ENCODE assay signal across 21 cellular contexts in genomic region chr18:78947291-78947690, GRCh38. TPM values are rescaled to one million over a fixed set of nuclear protein-coding genes. Genes with fewer than 3 reads are reported as not detected.
A peak's percentile ranks its signal among the peaks of the same experiment; 100 is the strongest.
DNase-seq lines count a peak whose midpoint lies in the region; ATAC-seq, FAIRE-seq and TF ChIP-seq lines count a peak whose summit lies in the region.
"Had no signal": no experiment of that assay in that cellular context is flagged by ENCODE, and none has a peak within 500 bp of the region (broad histone marks: within the 10 kb centered on the region; RNA-seq: fewer than 3 reads in every experiment).

No MANE protein-coding gene starts in this region.

- peak overlapping the region; percentile 81; the same call in 1 of the 2 replicates for H2BK15ac ChIP-seq in H1 (ENCODE audit: low read length)

- no peak overlapping the region for H4K5ac ChIP-seq in H1 (ENCODE audit: insufficient read length, low read depth, low read length)

- no peak for TF ChIP-seq RAD21 in H1 (IDR thresholded peaks at IDR 0.05 in 1 of 2, conservative IDR thresholded peaks at IDR 0.05 in 1 of 2; ENCODE audit: low read depth in 2 of 2, low read length in 2 of 2)

- H3K79me2 ChIP-seq in H1 (ENCODE audit: control insufficient read depth in 1 of 2, insufficient read depth in 2 of 2, low read length in 2 of 2): no peaks in the 10 kb centered on the region

- no peaks in the 10 kb centered on the region for H4K20me1 ChIP-seq in H1 (replicated peaks in 1 of 2; ENCODE audit: control insufficient read depth in 1 of 2, insufficient read depth in 2 of 2, low read length in 2 of 2)

- DNase-seq in Panc1 (ENCODE audit: low read depth, low spot score) (no peak), H1 (ENCODE audit: low read depth in 1 of 2, low spot score in 2 of 2) (no peak), sciatic nerve (ENCODE audit: low spot score) (peak; percentile 18), Calu3 (no peak), G401 (ENCODE audit: low spot score) (no peak)
- DNase-seq: C1 segment of cervical spinal cord; CD4-positive, alpha-beta memory T cell; COR-L47; DMS153; DND-41; GDM1; HFFc6 had no signal

- intact Hi-C loops in Panc1 (cut with micrococcal nuclease; ENCODE audit: unreplicated experiment): no loop called here
- intact Hi-C loops in sciatic nerve (cut with DNase I): no loop called here
- intact Hi-C loops in Calu3 (cut with micrococcal nuclease; ENCODE audit: unreplicated experiment): no loop called here

- TF ChIP-seq CTCF in Panc1 (IDR thresholded peaks at IDR 0.05): no peak
- TF ChIP-seq CTCF in H1 (IDR thresholded peaks at IDR 0.05; ENCODE audit: control extremely low read depth in 1 of 3, insufficient read depth in 1 of 3, low read depth in 1 of 3, low read length in 3 of 3): no peak
- TF ChIP-seq CTCF in Calu3 (IDR thresholded peaks at IDR 0.05; ENCODE audit: unreplicated experiment): no peak

- ATAC-seq in Panc1 (peak; percentile 31; the same call in 1 of the 2 replicates), sciatic nerve (no peak), GM21423 (IDR thresholded peaks at IDR 0.05; ENCODE audit: unreplicated experiment) (no peak)
- ATAC-seq: GM12878, GM23338 had no signal

- 92% methylated on average over 15 of the region's 15 CpGs; no CpG with 5 or more reads in 1 of the 2 experiments for WGBS in H1 (ENCODE audit: extremely low coverage in 1 of 2, insufficient coverage in 1 of 2, insufficient read length in 1 of 2, insufficient replicate concordance in 2 of 2, low coverage in 1 of 2, low lambda C conversion rate in 2 of 2, missing lambda C conversion rate in 1 of 2), 2 experiments

- POLR2A ChIA-PET in Panc1 (lab: Charles Lee): no interaction called here
- POLR2A ChIA-PET in H1 (lab: Charles Lee; ENCODE audit: partially characterized antibody): no interaction called here

- FAIRE-seq in H1 (lab: Jason Lieb, UNC): no peak
- FAIRE-seq: GM12878, GM19239, H54 had no signal

- H3K9me3 Mint-ChIP-seq in Calu3 (ENCODE audit: low read depth, unreplicated experiment): peaks cover 8% of the 10 kb centered on the region

- H3K23me2 ChIP-seq in H1 (ENCODE audit: low read depth, low read length): no peaks in the 10 kb centered on the region

- no peaks in the 10 kb centered on the region for H3K79me1 ChIP-seq in H1 (ENCODE audit: low read depth, low read length)

- H2AFZ ChIP-seq in H1 (ENCODE audit: low read length): no peak overlapping the region

- H3K4me1 ChIP-seq in Panc1 (ENCODE audit: control insufficient read depth, insufficient read depth, low read length): no peaks in the 10 kb centered on the region
- H3K4me1 ChIP-seq in H1 (replicated peaks in 1 of 4; ENCODE audit: control insufficient read depth in 3 of 4, insufficient read depth in 4 of 4, low read length in 3 of 4): peaks cover 0 to 7% (median 4%) of the 10 kb centered on the region in 4 experiments; a peak in 4 of 7 replicates
- H3K4me1 ChIP-seq: HAP-1 had no signal

- no peak overlapping the region for H3K27ac Mint-ChIP-seq in Calu3 (ENCODE audit: unreplicated experiment)
- H3K27ac Mint-ChIP-seq: CD4-positive, alpha-beta memory T cell; GM23338; HFFc6 had no signal

- no peak overlapping the region for H3K9ac ChIP-seq in H1 (replicated peaks in 1 of 4; ENCODE audit: extremely low read depth in 1 of 4, low read depth in 3 of 4, low read length in 3 of 4)

- H4K91ac ChIP-seq in H1 (replicated peaks; ENCODE audit: insufficient read length, low read length): no peak overlapping the region

- H3K14ac ChIP-seq in H1 (ENCODE audit: insufficient read length): no peak overlapping the region

- no peak overlapping the region for H2BK20ac ChIP-seq in H1 (ENCODE audit: low read length)

- H3K9me3 ChIP-seq in Panc1 (ENCODE audit: control insufficient read depth, insufficient read depth, low read depth, low read length) (no peaks in the 10 kb centered on the region), H1 (ENCODE audit: insufficient read depth in 2 of 2, low read depth in 1 of 2, low read length in 1 of 2) (peaks cover 6 to 15% of the 10 kb centered on the region in 2 experiments; a peak in 3 of 4 replicates)

- H3K56ac ChIP-seq in H1 (replicated peaks; ENCODE audit: insufficient read length, low read depth, low read length): no peak overlapping the region

- H2BK12ac ChIP-seq in H1 (ENCODE audit: low read depth, low read length): peak overlapping the region; percentile 62; the same call in 1 of the 2 replicates

- no peak overlapping the region for H3K4me2 ChIP-seq in H1 (ENCODE audit: insufficient read depth in 1 of 2, low read depth in 2 of 2, low read length in 2 of 2)
- H3K4me2 ChIP-seq: GM23338 had no signal

- no peak overlapping the region; the same call in 1 of the 2 replicates for H2AK5ac ChIP-seq in H1 (ENCODE audit: low read depth, low read length)

- H3K27me3 Mint-ChIP-seq in Calu3 (ENCODE audit: unreplicated experiment): peaks cover 11% of the 10 kb centered on the region

- H4K8ac ChIP-seq in H1 (ENCODE audit: extremely low read depth, insufficient read depth, low read length): no peak overlapping the region

- H3K4me1 Mint-ChIP-seq in Calu3 (ENCODE audit: low read depth, unreplicated experiment): no peaks in the 10 kb centered on the region
- H3K4me1 Mint-ChIP-seq: CD4-positive, alpha-beta memory T cell had no signal

- H2BK5ac ChIP-seq in H1 (ENCODE audit: low read depth, low read length): no peak overlapping the region

- no peak overlapping the region for H3K18ac ChIP-seq in H1 (ENCODE audit: extremely low read depth, low read length)

- H3K27ac ChIP-seq in Panc1 (ENCODE audit: low read length) (no peak overlapping the region), H1 (ENCODE audit: low read depth, low read length) (no peak overlapping the region)

- no peak overlapping the region for H3K4ac ChIP-seq in H1 (replicated peaks; ENCODE audit: insufficient read length, low read depth, low read length)

- no TSS peak for BruUV-seq in Panc1 (replicated peaks; lab: Mats Ljungman, UMichigan)
- BruUV-seq in Calu3 (replicated peaks; lab: Mats Ljungman, UMichigan): no TSS peak

- H3K23ac ChIP-seq in H1 (ENCODE audit: insufficient read length): no peak overlapping the region

- no peak for TF ChIP-seq EP300 in H1 (IDR thresholded peaks at IDR 0.05; ENCODE audit: borderline replicate concordance in 1 of 2, low read depth in 2 of 2, low read length in 2 of 2)

- no peak overlapping the region for H3K4me3 Mint-ChIP-seq in Calu3 (ENCODE audit: low read depth, unreplicated experiment)
- H3K4me3 Mint-ChIP-seq: CD4-positive, alpha-beta memory T cell; GM23338; HFFc6 had no signal

- H3K27me3 ChIP-seq in Panc1 (ENCODE audit: control insufficient read depth, insufficient read depth, low read length) (peaks cover 45% of the 10 kb centered on the region), H1 (replicated peaks in 1 of 4; ENCODE audit: control insufficient read depth in 3 of 4, extremely low read depth in 1 of 4, insufficient read depth in 3 of 4, low read length in 3 of 4) (peaks cover 0 to 3% (median 0%) of the 10 kb centered on the region in 4 experiments; a peak in 2 of 7 replicates)

- in situ Hi-C loops in Panc1 (cut with HindIII; ENCODE audit: low pct_unique_long_range_greater_than_20kb, low sequenced_read_pairs) (no loop called here), G401 (cut with HindIII; ENCODE audit: low sequenced_read_pairs) (no loop called here)

- H3K36me3 ChIP-seq in Panc1 (ENCODE audit: control insufficient read depth, insufficient read depth, low read length) (no peaks in the 10 kb centered on the region), H1 (ENCODE audit: control insufficient read depth in 2 of 4, insufficient read depth in 4 of 4, low read length in 3 of 4) (no peaks in the 10 kb centered on the region)
- H3K36me3 ChIP-seq: HAP-1 had no signal

- H3K36me3 Mint-ChIP-seq in Calu3 (ENCODE audit: insufficient read depth, unreplicated experiment): no peaks in the 10 kb centered on the region
- H3K36me3 Mint-ChIP-seq: CD4-positive, alpha-beta memory T cell had no signal

- H3K4me3 ChIP-seq in Panc1 (ENCODE audit: low read depth in 2 of 2, low read length in 2 of 2) (no peak overlapping the region), H1 (ENCODE audit: extremely low read depth in 1 of 4, insufficient read depth in 2 of 4, low read depth in 3 of 4, low read length in 4 of 4) (no peak overlapping the region)
- H3K4me3 ChIP-seq: GM12878, GM23338, HAP-1 had no signal

- no peak overlapping the region for H2BK120ac ChIP-seq in H1 (replicated peaks; ENCODE audit: low read depth, low read length)

- TF ChIP-seq POLR2A in H1 (IDR thresholded peaks at IDR 0.05; ENCODE audit: control extremely low read depth in 1 of 2, low read depth in 2 of 2, low read length in 2 of 2): no peak

- CTCF ChIA-PET in Panc1 (lab: Charles Lee): interaction anchor here (0.6 kb wide), 1 partner anchor 127 kb away, joined by 3 read pairs; no protein-coding TSS in a partner anchor
- CTCF ChIA-PET in H1 (lab: Charles Lee; ENCODE audit: partially characterized antibody): no interaction called here
- CTCF ChIA-PET in Calu3 (lab: Charles Lee): no interaction called here

TF ChIP-seq in H1, 55 proteins besides CTCF, POLR2A, EP300 and RAD21 (continues in another document):
- TF ChIP-seq RNF2 (IDR thresholded peaks at IDR 0.05; ENCODE audit: borderline replicate concordance, low read depth, low read length, missing control alignments, poor library complexity, severe bottlenecking) (no peak), JUN (IDR thresholded peaks at IDR 0.05; ENCODE audit: low read depth, low read length) (no peak), CHD2 (IDR thresholded peaks at IDR 0.05; ENCODE audit: low read length) (no peak), HDAC2 (IDR thresholded peaks at IDR 0.05; ENCODE audit: borderline replicate concordance in 1 of 2, low read depth in 2 of 2, low read length in 2 of 2) (no peak), RBBP5 (IDR thresholded peaks at IDR 0.05; ENCODE audit: borderline replicate concordance, low read depth, low read length) (no peak), KDM5A (IDR thresholded peaks at IDR 0.05; ENCODE audit: low read length) (no peak), SIN3A (conservative IDR thresholded peaks at IDR 0.05 in 1 of 2, IDR thresholded peaks at IDR 0.05 in 1 of 2; ENCODE audit: low read depth in 1 of 2, low read length in 2 of 2) (no peak), EGR1 (IDR thresholded peaks at IDR 0.05; ENCODE audit: borderline replicate concordance, low read depth, low read length) (no peak)

RNA-seq across cellular contexts. Expression of gene SALL3, which starts 32.3 kb away (rescaled TPM):
- total RNA-seq in Panc1 (2021; ENCODE audit: unreplicated experiment): not detected
- not detected for polyA plus RNA-seq in Panc1 (2012; ENCODE audit: insufficient read length)
- total RNA-seq in H1 (2021; fragmentation: NEBNext Ultra II Directional; extraction: Animal tissue kit (Norgen Biotek cat#: 25700)): 46.4 and 54.5 TPM in 2 replicates
- polyA plus RNA-seq in H1 (2011; rRNA removed): 10.5 and 24.5 TPM in 2 replicates
- 13.8 TPM for polyA plus RNA-seq in H1 (2011; cell fraction: cytosol; rRNA removed)
- 44.0 TPM for polyA plus RNA-seq in H1 (2011; cell fraction: nucleus; rRNA removed)
- polyA plus RNA-seq in H1 (2012, experiment 1 of 2): 21.6 to 25.4 TPM (median 23.5 TPM) in 4 replicates
- polyA plus RNA-seq in H1 (2012, experiment 2 of 2): 10.1 TPM
- polyA plus RNA-seq in H1 (2013, experiment 1 of 2): 19.9 TPM
- polyA plus RNA-seq in H1 (2013, experiment 2 of 2): 18.1 TPM
- 8.5 and 12.3 TPM in 2 replicates for polyA minus RNA-seq in H1 (2011; rRNA and poly(A)+ RNA removed)
- polyA minus RNA-seq in H1 (2011; cell fraction: cytosol; rRNA and poly(A)+ RNA removed): 41.6 TPM
- polyA minus RNA-seq in H1 (2011; cell fraction: nucleus; rRNA and poly(A)+ RNA removed): 48.0 TPM
- total RNA-seq in sciatic nerve: 0.09 TPM
- not detected in 2 replicates for total RNA-seq in Calu3 (2022)
- total RNA-seq in G401 (2014; rRNA removed; shearing (Covaris generic)): not detected in 2 replicates
- total RNA-seq: A172; A673; CD4-positive, alpha-beta memory T cell; HFFc6 had no signal
- polyA plus RNA-seq: BJ; CD4-positive, alpha-beta memory T cell had no signal

Comparison
In these comparisons a context has a peak if more than half of its experiments do, and no peak if none do; other contexts are left out.
1. RNA of gene SALL3, which starts 32.3 kb away (total RNA-seq): 46.4 to 54.5 TPM in H1; 0.09 TPM in sciatic nerve (single experiment), not detected in Panc1 (single experiment), not detected in Calu3 and not detected in G401; every median in the first group is over 10 times any median in the second.